8 cellular contexts compared by ENCODE assay signal in the genomic region with DNA sequence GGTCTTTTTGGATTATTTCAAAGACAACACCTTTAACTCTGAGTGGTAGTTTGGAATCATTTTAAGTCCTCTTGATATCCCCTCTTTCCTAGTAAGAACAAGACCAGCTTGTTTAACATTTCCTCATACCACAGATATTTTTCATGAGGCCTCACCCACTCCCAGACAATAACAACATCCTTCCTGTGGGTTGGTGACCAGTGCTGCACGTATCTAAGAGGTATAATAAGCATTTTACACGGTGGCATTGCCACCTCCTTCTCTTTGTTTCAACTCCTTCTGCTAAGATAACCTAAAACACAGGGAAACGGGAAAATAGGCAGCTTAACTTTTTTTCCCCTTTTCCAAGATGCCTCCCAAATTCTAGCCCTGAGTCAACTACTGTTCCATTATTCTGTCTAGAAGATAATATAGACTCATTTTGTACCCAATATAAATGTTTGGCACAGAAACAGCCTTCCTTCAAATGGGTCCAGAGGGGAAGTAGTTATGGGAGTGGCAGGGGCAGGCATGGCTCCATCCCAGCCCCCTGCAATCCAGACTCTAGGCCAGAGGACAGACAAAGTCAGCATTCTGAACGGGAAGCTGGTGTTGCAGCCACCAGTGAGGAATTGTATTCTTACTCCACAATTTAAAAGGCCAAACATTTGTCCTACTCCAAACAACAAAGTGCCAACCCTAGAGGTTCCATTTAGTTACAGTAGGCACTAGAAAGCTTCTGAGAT. TPM values are rescaled to one million over a fixed set of nuclear protein-coding genes. Genes with fewer than 3 reads are reported as not detected.
DNase-seq lines count a peak whose midpoint lies in the region; ATAC-seq and TF ChIP-seq lines count a peak whose summit lies in the region.

No MANE protein-coding gene starts in this region.

- H3K4me3 ChIP-seq in cardiac fibroblast (replicated peaks in 1 of 2; ENCODE audit: low read depth in 2 of 2, low read length in 2 of 2) (no peak overlapping the region), mucosa of descending colon (no peak overlapping the region)

- peak overlapping the region; percentile 89 for H3K27ac Mint-ChIP-seq in activated naive CD4-positive, alpha-beta T cell treated with anti-CD3 and anti-CD28 coated beads, Interleukin-2, amount 50 U/mL, for 24 hours

- H3K36me3 Mint-ChIP-seq in activated naive CD4-positive, alpha-beta T cell treated with anti-CD3 and anti-CD28 coated beads, Interleukin-2, amount 50 U/mL, for 24 hours: peaks cover 32% of the 10 kb centered on the region

- ATAC-seq in mucosa of descending colon: peak; percentile 75
- ATAC-seq in HG03039 (IDR thresholded peaks at IDR 0.05; ENCODE audit: unreplicated experiment): no peak

- intact Hi-C loops in mucosa of descending colon (cut with DNase I, micrococcal nuclease): no loop called here

- TF ChIP-seq CTCF in cardiac fibroblast (IDR thresholded peaks at IDR 0.05; ENCODE audit: low read depth, low read length) (no peak), mucosa of descending colon (IDR thresholded peaks at IDR 0.05) (no peak)

- no peaks in the 10 kb centered on the region for H3K9me3 Mint-ChIP-seq in activated naive CD4-positive, alpha-beta T cell treated with anti-CD3 and anti-CD28 coated beads, Interleukin-2, amount 50 U/mL, for 24 hours

- peak overlapping the region; percentile 4 for H3K4me3 Mint-ChIP-seq in activated naive CD4-positive, alpha-beta T cell treated with anti-CD3 and anti-CD28 coated beads, Interleukin-2, amount 50 U/mL, for 24 hours

- H3K27me3 Mint-ChIP-seq in activated naive CD4-positive, alpha-beta T cell treated with anti-CD3 and anti-CD28 coated beads, Interleukin-2, amount 50 U/mL, for 24 hours: no peaks in the 10 kb centered on the region

- peaks cover 37% of the 10 kb centered on the region for H3K4me1 ChIP-seq in mucosa of descending colon (ENCODE audit: low read depth)

- peaks cover 96% of the 10 kb centered on the region for H3K4me1 Mint-ChIP-seq in activated naive CD4-positive, alpha-beta T cell treated with anti-CD3 and anti-CD28 coated beads, Interleukin-2, amount 50 U/mL, for 24 hours

- no peaks in the 10 kb centered on the region for H3K9me3 ChIP-seq in mucosa of descending colon

- no peak for DNase-seq in activated naive CD4-positive, alpha-beta T cell treated with anti-CD3 and anti-CD28 coated beads, Interleukin-2, amount 50 U/mL, for 16 hours
- DNase-seq in cardiac fibroblast (ENCODE audit: low read depth in 2 of 2): peak; percentile 69 to 85
- DNase-seq in mucosa of descending colon: peak in 1 of 3 donors; percentile 42
- no peak for DNase-seq in NCI-H146 treated with DMSO at 0.1 percent for 48 hours (lab: John Stamatoyannopoulos, UW; ENCODE audit: unreplicated experiment)
- DNase-seq in medulla oblongata (ENCODE audit: extremely low spot score): no peak
- no peak for DNase-seq in mesenteric fat pad (ENCODE audit: low spot score)

- no peaks in the 10 kb centered on the region for H3K36me3 ChIP-seq in mucosa of descending colon (ENCODE audit: low read depth)

RNA-seq across cellular contexts. Expression of gene MAML2, which starts 28.5 kb away (rescaled TPM):
- total RNA-seq in mucosa of descending colon (10 to 100 TPM; 15.2 to 26.4 (median 15.8) TPM), mesenteric fat pad (19.9 TPM)

Comparison
In these comparisons a context has a peak if more than half of its experiments do, and no peak if none do; other contexts are left out.
1. DNase-seq: peak in cardiac fibroblast (2 of 2); none in activated naive CD4-positive, alpha-beta T cell treated with anti-CD3 and anti-CD28 coated beads, Interleukin-2, amount 50 U/mL, for 16 hours (single experiment), NCI-H146 treated with DMSO at 0.1 percent for 48 hours (single experiment), medulla oblongata (single experiment) and mesenteric fat pad (single experiment).